Comparison of ENCODE assay signal across 8 cellular contexts in genomic region chr3:177191108-177191779, GRCh38. TPM values are rescaled to one million over a fixed set of nuclear protein-coding genes. Genes with fewer than 3 reads are reported as not detected.
A peak's percentile ranks its signal among the peaks of the same experiment; 100 is the strongest.
DNase-seq lines count a peak whose midpoint lies in the region; ATAC-seq, FAIRE-seq and TF ChIP-seq lines count a peak whose summit lies in the region.

No MANE protein-coding gene starts in this region.

- H3K4me2 ChIP-seq in hepatocyte, result peak overlapping the region; percentile 13

- H3K27ac ChIP-seq in ACC112 (ENCODE audit: low read depth, low read length), result peak overlapping the region; percentile 5; the same call in 1 of the 2 replicates
- peak overlapping the region; percentile 30 for H3K27ac ChIP-seq in hepatocyte
- no peak overlapping the region for H3K27ac ChIP-seq in body of pancreas

- no peak for FAIRE-seq in H54 (lab: Jason Lieb, UNC)

- DNase-seq in SIG-M5 (lab: John Stamatoyannopoulos, UW) (peak; percentile 17), hepatocyte (ENCODE audit: low spot score) (no peak), H54 (ENCODE audit: insufficient read length, low spot score) (no peak), posterior cingulate gyrus (no peak), body of pancreas (no peak)
- DNase-seq in activated CD8-positive, alpha-beta memory T cell treated with anti-CD3 and anti-CD28 coated beads, Interleukin-2, amount 50 U/mL, for 48 hours, result no peak

- peaks cover 86% of the 10 kb centered on the region for H4K20me1 ChIP-seq in hepatocyte (ENCODE audit: insufficient read depth, poor library complexity, severe bottlenecking)

- intact Hi-C loops in posterior cingulate gyrus (cut with DNase I), result no loop called here
- intact Hi-C loops in body of pancreas (cut with DNase I), result loop anchor here (5.0 to 10.0 kb wide), 2 partner anchors 136 to 176 kb away; no protein-coding TSS in a partner anchor

- 76% methylated on average over 2 of the region's 2 CpGs for WGBS in hepatocyte (ENCODE audit: low lambda C conversion rate, missing lambda C conversion rate)
- WGBS in body of pancreas, 2 donors, result 56 to 59% methylated on average over 2 of the region's 2 CpGs

- peaks cover 95% of the 10 kb centered on the region for H3K79me2 ChIP-seq in ACC112 (ENCODE audit: control insufficient read depth, insufficient read depth, low read length, unreplicated experiment)
- H3K79me2 ChIP-seq in hepatocyte, result peaks cover 100% of the 10 kb centered on the region

- H3K9me2 ChIP-seq in hepatocyte (replicated peaks; ENCODE audit: insufficient read depth), result no peaks in the 10 kb centered on the region

- H3K4me1 ChIP-seq in ACC112 (ENCODE audit: control insufficient read depth, insufficient read depth, low read length, unreplicated experiment) (peaks cover 16% of the 10 kb centered on the region), hepatocyte (ENCODE audit: insufficient read depth) (peaks cover 6% of the 10 kb centered on the region), body of pancreas (peaks cover 15% of the 10 kb centered on the region)

- TF ChIP-seq CTCF in hepatocyte (IDR thresholded peaks at IDR 0.05; ENCODE audit: poor library complexity) (no peak), body of pancreas (IDR thresholded peaks at IDR 0.05) (no peak)

- no peaks in the 10 kb centered on the region for H3K36me3 ChIP-seq in ACC112 (ENCODE audit: insufficient read depth, low read length)
- H3K36me3 ChIP-seq in hepatocyte (replicated peaks; ENCODE audit: insufficient read depth, low read depth), result no peaks in the 10 kb centered on the region
- no peaks in the 10 kb centered on the region for H3K36me3 ChIP-seq in body of pancreas (replicated peaks in 1 of 2; ENCODE audit: insufficient read depth in 1 of 2, low read depth in 2 of 2)

- no peaks in the 10 kb centered on the region for H3K9me3 ChIP-seq in hepatocyte (ENCODE audit: low read depth)
- no peaks in the 10 kb centered on the region for H3K9me3 ChIP-seq in body of pancreas

- no peak overlapping the region for H2AFZ ChIP-seq in ACC112 (ENCODE audit: low read length, unreplicated experiment)
- no peak overlapping the region for H2AFZ ChIP-seq in hepatocyte

- no peaks in the 10 kb centered on the region for H3K27me3 ChIP-seq in ACC112 (ENCODE audit: insufficient read depth, low read length)
- no peaks in the 10 kb centered on the region for H3K27me3 ChIP-seq in hepatocyte
- no peaks in the 10 kb centered on the region for H3K27me3 ChIP-seq in body of pancreas

- ATAC-seq in GM21723 (IDR thresholded peaks at IDR 0.05; ENCODE audit: unreplicated experiment), result peak; percentile 50
- no peak for ATAC-seq in body of pancreas

- TF ChIP-seq POLR2A in H54 (IDR thresholded peaks at IDR 0.05; ENCODE audit: low read depth, low read length) (no peak), body of pancreas (IDR thresholded peaks at IDR 0.05) (no peak)

- H3K4me3 ChIP-seq in ACC112 (ENCODE audit: low read depth, low read length) (no peak overlapping the region; the same call in 1 of the 2 replicates), hepatocyte (no peak overlapping the region), body of pancreas (no peak overlapping the region)

RNA-seq across cellular contexts. Expression of gene TBL1XR1, which starts 6.0 kb away (rescaled TPM):
- 122 and 165 TPM in 2 replicates for total RNA-seq in hepatocyte
- polyA plus RNA-seq in hepatocyte, result 30.2 and 30.4 TPM in 2 replicates
- 10 to 100 TPM; 34.3 to 57.9 TPM for total RNA-seq in body of pancreas

Comparison
In these comparisons a context has a peak if more than half of its experiments do, and no peak if none do; other contexts are left out.
1. H3K27ac ChIP-seq: peak in ACC112 (single experiment) and hepatocyte (single experiment); none in body of pancreas (0 of 4).